In the genomic region with DNA sequence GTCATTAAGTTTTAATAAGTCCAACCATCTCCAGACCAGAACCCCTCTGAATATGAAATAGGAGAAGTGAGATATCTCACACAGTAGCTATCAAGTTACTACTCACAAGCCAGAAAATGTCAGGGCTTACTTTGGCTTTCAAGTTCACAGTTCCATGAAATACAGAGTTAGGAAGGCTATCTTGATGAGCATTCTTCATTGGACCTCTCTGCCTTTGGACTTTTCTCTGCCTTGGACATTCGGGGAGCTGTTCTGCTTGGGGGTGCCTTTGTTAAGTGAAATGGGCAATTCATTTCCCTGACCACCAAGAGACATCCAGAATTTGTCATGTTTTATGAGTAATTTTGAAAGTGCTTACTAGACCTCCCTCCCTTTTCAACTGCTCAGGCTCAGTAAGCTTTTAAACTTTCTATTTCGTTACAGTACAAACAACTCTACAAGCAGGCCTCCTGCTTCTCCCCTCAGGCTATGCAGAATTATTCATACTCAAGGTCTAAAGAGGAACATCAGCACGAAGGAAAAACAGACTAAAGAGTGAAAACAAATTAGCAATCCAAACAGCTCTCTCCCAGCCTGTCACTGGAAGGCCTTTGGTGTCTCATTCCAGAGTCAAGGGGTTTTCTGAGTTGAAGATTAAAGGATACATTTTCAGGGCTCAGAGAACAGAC, we compare ENCODE assay signal across 8 cellular contexts.
DNase-seq lines count a peak whose midpoint lies in the region; ATAC-seq and TF ChIP-seq lines count a peak whose summit lies in the region.

No MANE protein-coding gene starts in this region.

- peak overlapping the region; percentile 29 for H3K4me3 Mint-ChIP-seq in type B pancreatic cell

- POLR2A ChIA-PET in GM10248 (lab: Yijun Ruan, JAX), result no interaction called here

- H3K4me1 Mint-ChIP-seq in type B pancreatic cell (ENCODE audit: unreplicated experiment), result peaks cover 31% of the 10 kb centered on the region

- no peaks in the 10 kb centered on the region for H3K36me3 Mint-ChIP-seq in type B pancreatic cell

- H3K27ac Mint-ChIP-seq in type B pancreatic cell, result peak overlapping the region; percentile 70

- TF ChIP-seq CTCF in GM10248 (IDR thresholded peaks at IDR 0.05; ENCODE audit: control extremely low read depth, extremely low read depth, low read depth, missing control alignments) (no peak), epithelial cell of esophagus (IDR thresholded peaks at IDR 0.05; ENCODE audit: insufficient read depth, low read depth, low read length, missing control alignments) (no peak), type B pancreatic cell (conservative IDR thresholded peaks at IDR 0.05) (no peak)

- H3K9me3 Mint-ChIP-seq in type B pancreatic cell, result no peaks in the 10 kb centered on the region

- H3K27me3 Mint-ChIP-seq in type B pancreatic cell, result no peaks in the 10 kb centered on the region

- ATAC-seq in GM21515 (IDR thresholded peaks at IDR 0.05; ENCODE audit: unreplicated experiment), result peak; percentile 81
- peak; percentile 83 for ATAC-seq in HG03565 (IDR thresholded peaks at IDR 0.05; ENCODE audit: unreplicated experiment)

- peak; percentile 55 for DNase-seq in GM10248 (ENCODE audit: extremely low spot score)
- DNase-seq in epithelial cell of esophagus (ENCODE audit: low read depth), result peak; percentile 85
- no peak for DNase-seq in type B pancreatic cell (ENCODE audit: extremely low spot score, unreplicated experiment)
- no peak for DNase-seq in central memory CD4-positive, alpha-beta T cell
- no peak for DNase-seq in HUDEP-2 (lab: John Stamatoyannopoulos, UW; ENCODE audit: unreplicated experiment in 76 of 76)
- no peak for DNase-seq in OCI-M2 (lab: John Stamatoyannopoulos, UW; ENCODE audit: unreplicated experiment)

- CTCF ChIA-PET in GM10248 (lab: Yijun Ruan, JAX), result interaction anchor here (1.0 to 4.4 kb wide), 7 partner anchors 9 to 648 kb away, joined by 3 to 52 read pairs (median 3); no protein-coding TSS in a partner anchor

- no peak overlapping the region for H3K4me3 ChIP-seq in epithelial cell of esophagus (ENCODE audit: low read length)

Comparison
In these comparisons a context has a peak if more than half of its experiments do, and no peak if none do; other contexts are left out.
1. DNase-seq: peak in GM10248 (single experiment) and epithelial cell of esophagus (single experiment); none in type B pancreatic cell (single experiment), central memory CD4-positive, alpha-beta T cell (single experiment), HUDEP-2 (0 of 76) and OCI-M2 (single experiment).